In the genomic region with DNA sequence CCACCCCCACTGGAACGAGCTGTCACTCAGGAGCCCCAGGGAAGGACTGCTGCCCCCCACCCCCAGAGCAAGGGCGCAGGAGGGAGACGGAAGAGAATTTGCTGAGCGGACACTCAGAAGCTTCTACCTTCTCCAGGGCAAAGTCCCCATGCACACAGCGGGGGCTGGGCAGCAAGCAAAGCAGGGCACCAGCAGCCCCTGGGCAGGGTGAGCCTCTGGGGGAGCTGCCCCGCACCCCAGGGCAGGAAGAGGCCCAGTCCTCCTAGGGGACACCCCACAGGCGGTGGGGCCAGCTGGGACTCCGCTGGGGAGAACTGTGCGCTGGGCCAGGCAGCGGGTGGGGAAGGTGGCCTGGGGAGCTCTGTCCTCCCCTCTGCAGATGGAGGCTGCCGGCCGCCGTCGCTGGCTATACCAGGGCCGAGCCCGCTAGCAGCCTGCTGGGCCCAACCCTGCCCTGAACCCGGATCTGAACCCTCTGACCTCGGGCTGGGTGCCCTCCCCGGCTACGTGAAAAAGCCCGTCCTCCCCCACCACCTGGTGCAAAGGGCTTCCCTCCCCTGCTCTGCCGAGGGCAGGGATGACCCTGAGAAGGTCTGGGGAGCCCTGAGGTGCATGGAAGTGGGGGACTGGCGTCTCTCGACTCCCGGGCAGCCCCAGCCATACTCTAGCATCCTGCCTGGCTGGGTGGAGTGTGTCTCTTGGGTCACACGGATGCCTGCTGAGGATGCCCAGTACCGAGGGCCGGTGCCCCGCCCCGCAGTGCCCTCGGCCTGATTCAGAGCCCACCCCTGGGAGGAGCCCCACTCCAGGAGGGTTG, we compare ENCODE assay signal across 2 cellular contexts.
TF ChIP-seq lines count a peak whose summit lies in the region.

No MANE protein-coding gene starts in this region.

TF ChIP-seq in A549, 52 proteins besides CTCF, POLR2A, EP300 and RAD21:
- TF ChIP-seq EHF (CRISPR knock-in tag; IDR thresholded peaks at IDR 0.05), result no peak
- no peak for TF ChIP-seq CHD4 (IDR thresholded peaks at IDR 0.05; ENCODE audit: borderline replicate concordance)
- TF ChIP-seq MAFK (IDR thresholded peaks at IDR 0.05; ENCODE audit: partially characterized antibody), result peak; percentile 81
- TF ChIP-seq EHMT2 (IDR thresholded peaks at IDR 0.05; ENCODE audit: low read depth), result no peak

TF ChIP-seq in GM23338, 12 proteins besides CTCF, POLR2A, EP300 and RAD21:
- TF ChIP-seq, protein P1, sequence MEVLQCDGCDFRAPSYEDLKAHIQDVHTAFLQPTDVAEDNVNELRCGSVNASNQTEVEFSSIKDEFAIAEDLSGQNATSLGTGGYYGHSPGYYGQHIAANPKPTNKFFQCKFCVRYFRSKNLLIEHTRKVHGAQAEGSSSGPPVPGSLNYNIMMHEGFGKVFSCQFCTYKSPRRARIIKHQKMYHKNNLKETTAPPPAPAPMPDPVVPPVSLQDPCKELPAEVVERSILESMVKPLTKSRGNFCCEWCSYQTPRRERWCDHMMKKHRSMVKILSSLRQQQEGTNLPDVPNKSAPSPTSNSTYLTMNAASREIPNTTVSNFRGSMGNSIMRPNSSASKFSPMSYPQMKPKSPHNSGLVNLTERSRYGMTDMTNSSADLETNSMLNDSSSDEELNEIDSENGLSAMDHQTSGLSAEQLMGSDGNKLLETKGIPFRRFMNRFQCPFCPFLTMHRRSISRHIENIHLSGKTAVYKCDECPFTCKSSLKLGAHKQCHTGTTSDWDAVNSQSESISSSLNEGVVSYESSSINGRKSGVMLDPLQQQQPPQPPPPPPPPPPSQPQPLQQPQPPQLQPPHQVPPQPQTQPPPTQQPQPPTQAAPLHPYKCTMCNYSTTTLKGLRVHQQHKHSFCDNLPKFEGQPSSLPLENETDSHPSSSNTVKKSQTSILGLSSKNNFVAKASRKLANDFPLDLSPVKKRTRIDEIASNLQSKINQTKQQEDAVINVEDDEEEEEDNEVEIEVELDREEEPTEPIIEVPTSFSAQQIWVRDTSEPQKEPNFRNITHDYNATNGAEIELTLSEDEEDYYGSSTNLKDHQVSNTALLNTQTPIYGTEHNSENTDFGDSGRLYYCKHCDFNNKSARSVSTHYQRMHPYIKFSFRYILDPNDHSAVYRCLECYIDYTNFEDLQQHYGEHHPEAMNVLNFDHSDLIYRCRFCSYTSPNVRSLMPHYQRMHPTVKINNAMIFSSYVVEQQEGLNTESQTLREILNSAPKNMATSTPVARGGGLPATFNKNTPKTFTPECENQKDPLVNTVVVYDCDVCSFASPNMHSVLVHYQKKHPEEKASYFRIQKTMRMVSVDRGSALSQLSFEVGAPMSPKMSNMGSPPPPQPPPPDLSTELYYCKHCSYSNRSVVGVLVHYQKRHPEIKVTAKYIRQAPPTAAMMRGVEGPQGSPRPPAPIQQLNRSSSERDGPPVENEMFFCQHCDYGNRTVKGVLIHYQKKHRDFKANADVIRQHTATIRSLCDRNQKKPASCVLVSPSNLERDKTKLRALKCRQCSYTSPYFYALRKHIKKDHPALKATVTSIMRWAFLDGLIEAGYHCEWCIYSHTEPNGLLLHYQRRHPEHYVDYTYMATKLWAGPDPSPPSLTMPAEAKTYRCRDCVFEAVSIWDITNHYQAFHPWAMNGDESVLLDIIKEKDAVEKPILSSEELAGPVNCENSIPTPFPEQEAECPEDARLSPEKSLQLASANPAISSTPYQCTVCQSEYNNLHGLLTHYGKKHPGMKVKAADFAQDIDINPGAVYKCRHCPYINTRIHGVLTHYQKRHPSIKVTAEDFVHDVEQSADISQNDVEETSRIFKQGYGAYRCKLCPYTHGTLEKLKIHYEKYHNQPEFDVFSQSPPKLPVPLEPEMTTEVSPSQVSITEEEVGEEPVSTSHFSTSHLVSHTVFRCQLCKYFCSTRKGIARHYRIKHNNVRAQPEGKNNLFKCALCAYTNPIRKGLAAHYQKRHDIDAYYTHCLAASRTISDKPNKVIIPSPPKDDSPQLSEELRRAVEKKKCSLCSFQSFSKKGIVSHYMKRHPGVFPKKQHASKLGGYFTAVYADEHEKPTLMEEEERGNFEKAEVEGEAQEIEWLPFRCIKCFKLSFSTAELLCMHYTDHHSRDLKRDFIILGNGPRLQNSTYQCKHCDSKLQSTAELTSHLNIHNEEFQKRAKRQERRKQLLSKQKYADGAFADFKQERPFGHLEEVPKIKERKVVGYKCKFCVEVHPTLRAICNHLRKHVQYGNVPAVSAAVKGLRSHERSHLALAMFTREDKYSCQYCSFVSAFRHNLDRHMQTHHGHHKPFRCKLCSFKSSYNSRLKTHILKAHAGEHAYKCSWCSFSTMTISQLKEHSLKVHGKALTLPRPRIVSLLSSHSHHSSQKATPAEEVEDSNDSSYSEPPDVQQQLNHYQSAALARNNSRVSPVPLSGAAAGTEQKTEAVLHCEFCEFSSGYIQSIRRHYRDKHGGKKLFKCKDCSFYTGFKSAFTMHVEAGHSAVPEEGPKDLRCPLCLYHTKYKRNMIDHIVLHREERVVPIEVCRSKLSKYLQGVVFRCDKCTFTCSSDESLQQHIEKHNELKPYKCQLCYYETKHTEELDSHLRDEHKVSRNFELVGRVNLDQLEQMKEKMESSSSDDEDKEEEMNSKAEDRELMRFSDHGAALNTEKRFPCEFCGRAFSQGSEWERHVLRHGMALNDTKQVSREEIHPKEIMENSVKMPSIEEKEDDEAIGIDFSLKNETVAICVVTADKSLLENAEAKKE (CRISPR knock-in tag; IDR thresholded peaks at IDR 0.05), result no peak
- no peak for TF ChIP-seq POLR2AphosphoS5 (IDR thresholded peaks at IDR 0.05; ENCODE audit: low read depth)
- no peak for TF ChIP-seq STAT1 (IDR thresholded peaks at IDR 0.05; ENCODE audit: unreplicated experiment)
- TF ChIP-seq ZNF331 (CRISPR knock-in tag; IDR thresholded peaks at IDR 0.05; ENCODE audit: low read depth), result no peak
- TF ChIP-seq CREB1 (CRISPR knock-in tag; IDR thresholded peaks at IDR 0.05; ENCODE audit: low read depth), result no peak
- no peak for TF ChIP-seq JUNB (IDR thresholded peaks at IDR 0.05; ENCODE audit: unreplicated experiment)
- no peak for TF ChIP-seq EZH2 (IDR thresholded peaks at IDR 0.05; ENCODE audit: low read depth, unreplicated experiment)
- TF ChIP-seq, protein P2, sequence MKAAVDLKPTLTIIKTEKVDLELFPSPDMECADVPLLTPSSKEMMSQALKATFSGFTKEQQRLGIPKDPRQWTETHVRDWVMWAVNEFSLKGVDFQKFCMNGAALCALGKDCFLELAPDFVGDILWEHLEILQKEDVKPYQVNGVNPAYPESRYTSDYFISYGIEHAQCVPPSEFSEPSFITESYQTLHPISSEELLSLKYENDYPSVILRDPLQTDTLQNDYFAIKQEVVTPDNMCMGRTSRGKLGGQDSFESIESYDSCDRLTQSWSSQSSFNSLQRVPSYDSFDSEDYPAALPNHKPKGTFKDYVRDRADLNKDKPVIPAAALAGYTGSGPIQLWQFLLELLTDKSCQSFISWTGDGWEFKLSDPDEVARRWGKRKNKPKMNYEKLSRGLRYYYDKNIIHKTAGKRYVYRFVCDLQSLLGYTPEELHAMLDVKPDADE (IDR thresholded peaks at IDR 0.05), result no peak
- TF ChIP-seq NANOG (IDR thresholded peaks at IDR 0.05; ENCODE audit: borderline replicate concordance), result no peak
- no peak for TF ChIP-seq EZH2phosphoT487 (IDR thresholded peaks at IDR 0.05; ENCODE audit: unreplicated experiment)
- TF ChIP-seq ZNF114 (CRISPR knock-in tag; IDR thresholded peaks at IDR 0.05), result no peak
